1 cellular context compared by ENCODE assay signal in genomic region chr2:102103992-102104871, GRCh38.
TF ChIP-seq lines count a peak whose summit lies in the region.

No MANE protein-coding gene starts in this region.

TF ChIP-seq in K562, 482 proteins besides CTCF, POLR2A, EP300 and RAD21 (continued from another document):
- TF ChIP-seq ZNF407 (IDR thresholded peaks at IDR 0.05; ENCODE audit: low read depth) (no peak), ZNF444 (CRISPR knock-in tag; IDR thresholded peaks at IDR 0.05) (no peak), ZMIZ1 (IDR thresholded peaks at IDR 0.05; ENCODE audit: low read depth in 2 of 2, low read length in 2 of 2) (no peak), ZHX1 (conservative IDR thresholded peaks at IDR 0.05; ENCODE audit: low read length) (no peak), RERE (CRISPR knock-in tag; IDR thresholded peaks at IDR 0.05; ENCODE audit: borderline replicate concordance) (no peak), TGIF2 (CRISPR knock-in tag; IDR thresholded peaks at IDR 0.05) (no peak), ZNF165 (CRISPR knock-in tag; IDR thresholded peaks at IDR 0.05; ENCODE audit: borderline replicate concordance) (no peak), CSDE1 (IDR thresholded peaks at IDR 0.05) (no peak), ZNF766 (CRISPR knock-in tag; conservative IDR thresholded peaks at IDR 0.05) (no peak), ZFP30 (CRISPR knock-in tag; IDR thresholded peaks at IDR 0.05; ENCODE audit: borderline replicate concordance) (no peak), PTRF (tag; IDR thresholded peaks at IDR 0.05) (no peak), TFAM (CRISPR knock-in tag; conservative IDR thresholded peaks at IDR 0.05) (no peak), CC2D1A (IDR thresholded peaks at IDR 0.05) (no peak), NCOA1 (IDR thresholded peaks at IDR 0.05; ENCODE audit: low read depth) (no peak), POLR2G (IDR thresholded peaks at IDR 0.05; ENCODE audit: low read depth, low read length) (no peak), ZNF318 (IDR thresholded peaks at IDR 0.05; ENCODE audit: borderline replicate concordance in 1 of 2, low read depth in 1 of 2) (no peak), SRSF3 (IDR thresholded peaks at IDR 0.05; ENCODE audit: insufficient read depth, low read length) (no peak)
